ENCODE assay signal across 28 cellular contexts in the genomic region with DNA sequence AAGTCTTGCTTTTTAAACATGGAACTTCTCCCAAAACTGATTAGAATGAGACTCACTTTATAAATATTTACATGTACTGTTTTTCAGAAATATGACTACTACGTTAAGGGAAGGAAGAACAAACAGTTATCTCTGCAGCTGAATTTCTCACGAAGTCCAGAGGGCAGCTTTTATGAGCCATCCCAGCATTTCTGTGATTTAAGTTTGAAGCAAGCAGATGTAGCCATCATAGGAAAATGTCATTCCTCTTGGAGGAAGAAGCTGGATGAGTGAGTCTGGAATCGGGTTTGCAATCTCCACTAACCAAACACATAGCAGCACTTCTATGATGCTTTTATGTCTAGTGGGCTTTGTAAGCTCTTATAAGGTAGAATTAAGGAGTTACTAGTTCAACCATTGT. TPM values are rescaled to one million over a fixed set of nuclear protein-coding genes. Genes with fewer than 3 reads are reported as not detected.
"Had no signal": no experiment of that assay in that cellular context is flagged by ENCODE, and none has a peak within 500 bp of the region (broad histone marks: within the 10 kb centered on the region; RNA-seq: fewer than 3 reads in every experiment).

No MANE protein-coding gene starts in this region.

- H3K9me3 Mint-ChIP-seq: activated B cell treated with CpG ODN at 0.5 μM for 24 hours; activated CD4-positive, alpha-beta memory T cell treated with anti-CD3 and anti-CD28 coated beads for 36 hours; activated CD4-positive, alpha-beta T cell treated with anti-CD3 and anti-CD28 coated beads, Interleukin-2, amount 10 ng/mL, durations not matched to agents 24 days and 14 days; activated naive CD4-positive, alpha-beta T cell treated with anti-CD3 and anti-CD28 coated beads, Interleukin-2, amount 50 U/mL, for 72 hours; activated naive CD8-positive, alpha-beta T cell treated with anti-CD3 and anti-CD28 coated beads, Interleukin-2, amount 50 U/mL, for 24 hours; activated T-cell treated with anti-CD3 and anti-CD28 coated beads, Interleukin-2, amount 50 U/mL, for 4 hours had no signal

- ATAC-seq: activated naive CD4-positive, alpha-beta T cell treated with anti-CD3 and anti-CD28 coated beads, Interleukin-2, amount 50 U/mL, for 72 hours; activated naive CD8-positive, alpha-beta T cell treated with anti-CD3 and anti-CD28 coated beads, Interleukin-2, amount 50 U/mL, for 24 hours; activated T-cell treated with anti-CD3 and anti-CD28 coated beads, Interleukin-2, amount 50 U/mL, for 4 hours; body of pancreas; T-helper 17 cell had no signal

- H3K27me3 ChIP-seq: ascending aorta, body of pancreas had no signal

- H3K4me3 ChIP-seq: ascending aorta, body of pancreas, PC-9 had no signal

- H3K27ac Mint-ChIP-seq: activated B cell treated with CpG ODN at 0.5 μM for 24 hours; activated CD4-positive, alpha-beta memory T cell treated with anti-CD3 and anti-CD28 coated beads for 36 hours; activated CD4-positive, alpha-beta T cell treated with anti-CD3 and anti-CD28 coated beads, Interleukin-2, amount 10 ng/mL, durations not matched to agents 24 days and 14 days; activated naive CD4-positive, alpha-beta T cell treated with anti-CD3 and anti-CD28 coated beads, Interleukin-2, amount 50 U/mL, for 72 hours; activated naive CD8-positive, alpha-beta T cell treated with anti-CD3 and anti-CD28 coated beads, Interleukin-2, amount 50 U/mL, for 24 hours; T-helper 17 cell had no signal

- H3K27ac ChIP-seq: ascending aorta, body of pancreas, PC-9 had no signal

- H3K27me3 Mint-ChIP-seq: activated naive CD8-positive, alpha-beta T cell treated with anti-CD3 and anti-CD28 coated beads, Interleukin-2, amount 50 U/mL, for 24 hours had no signal

- H3K36me3 Mint-ChIP-seq: activated CD4-positive, alpha-beta memory T cell treated with anti-CD3 and anti-CD28 coated beads for 36 hours; activated naive CD4-positive, alpha-beta T cell treated with anti-CD3 and anti-CD28 coated beads, Interleukin-2, amount 50 U/mL, for 72 hours had no signal

- H3K4me1 ChIP-seq: ascending aorta, body of pancreas had no signal

- H3K4me3 Mint-ChIP-seq: activated B cell treated with CpG ODN at 0.5 μM for 24 hours; activated CD4-positive, alpha-beta memory T cell treated with anti-CD3 and anti-CD28 coated beads for 36 hours; activated CD4-positive, alpha-beta T cell treated with anti-CD3 and anti-CD28 coated beads, Interleukin-2, amount 10 ng/mL, durations not matched to agents 24 days and 14 days; activated naive CD8-positive, alpha-beta T cell treated with anti-CD3 and anti-CD28 coated beads, Interleukin-2, amount 50 U/mL, for 24 hours; activated T-cell treated with anti-CD3 and anti-CD28 coated beads, Interleukin-2, amount 50 U/mL, for 4 hours; T-helper 17 cell had no signal

- H2AFZ ChIP-seq: PC-9 had no signal

- H3K4me1 Mint-ChIP-seq: activated B cell treated with CpG ODN at 0.5 μM for 24 hours; activated CD4-positive, alpha-beta T cell treated with anti-CD3 and anti-CD28 coated beads, Interleukin-2, amount 10 ng/mL, durations not matched to agents 24 days and 14 days; activated naive CD8-positive, alpha-beta T cell treated with anti-CD3 and anti-CD28 coated beads, Interleukin-2, amount 50 U/mL, for 24 hours; T-helper 17 cell had no signal

- H3K9me3 ChIP-seq: ascending aorta, body of pancreas had no signal

- DNase-seq: activated B cell treated with CpG ODN at 0.5 μM for 24 hours; activated CD4-positive, alpha-beta memory T cell treated with anti-CD3 and anti-CD28 coated beads for 36 hours; activated CD4-positive, alpha-beta T cell treated with anti-CD3 and anti-CD28 coated beads for 1 hour; activated CD4-positive, alpha-beta T cell treated with anti-CD3 and anti-CD28 coated beads, Interleukin-2, amount 10 ng/mL, durations not matched to agents 24 days and 14 days; activated CD8-positive, alpha-beta memory T cell treated with anti-CD3 and anti-CD28 coated beads for 24 hours; activated effector memory CD4-positive, alpha-beta T cell treated with anti-CD3 and anti-CD28 coated beads, Interleukin-2, amount 50 U/mL, for 16 hours; activated naive CD4-positive, alpha-beta T cell treated with Interleukin-2 at 50 U/mL for 16 hours; activated naive CD8-positive, alpha-beta T cell treated with anti-CD3 and anti-CD28 coated beads, Interleukin-2, amount 50 U/mL, for 24 hours; activated T-cell treated with anti-CD3 and anti-CD28 coated beads, Interleukin-2, amount 50 U/mL, for 4 hours; amniotic stem cell; body of pancreas; central memory CD4-positive, alpha-beta T cell; MM.1S; NCI-H1105; NCI-H1436; NCI-H1694 treated with DMSO at 0.1 percent for 48 hours; NCI-H2081; NCI-H510A treated with DMSO at 0.1 percent for 48 hours; NCI-H69; NK-92 treated with Interleukin-12 subunit alpha and Interleukin-12 subunit beta, amount 100 ng/mL, for 24 hours; PC-9; SIG-M5; T-helper 17 cell; T-helper 9 cell had no signal

- H3K4me2 ChIP-seq: PC-9 had no signal

- H3K36me3 ChIP-seq: ascending aorta had no signal

RNA-seq across cellular contexts. Expression of a gene that starts 53.7 kb away (rescaled TPM):
- total RNA-seq: activated CD4-positive, alpha-beta T cell treated with anti-CD3 and anti-CD28 coated beads, Interleukin-2, amount 10 ng/mL, durations not matched to agents 24 days and 14 days; activated T-cell treated with anti-CD3 and anti-CD28 coated beads, Interleukin-2, amount 50 U/mL, for 4 hours; ascending aorta; bronchial epithelial cell; PC-9; RPMI7951 had no signal
